Comparison of ENCODE assay signal across 9 cellular contexts in genomic region chr6:107418118-107418517, GRCh38. TPM values are rescaled to one million over a fixed set of nuclear protein-coding genes. Genes with fewer than 3 reads are reported as not detected.
DNase-seq lines count a peak whose midpoint lies in the region; ATAC-seq and TF ChIP-seq lines count a peak whose summit lies in the region.
"Had no signal": no experiment of that assay in that cellular context is flagged by ENCODE, and none has a peak within 500 bp of the region (broad histone marks: within the 10 kb centered on the region; RNA-seq: fewer than 3 reads in every experiment).

No MANE protein-coding gene starts in this region.

- intact Hi-C loops in IMR-90 (cut with micrococcal nuclease) (no loop called here), left colon (cut with DNase I, micrococcal nuclease) (no loop called here)

- no peak overlapping the region for H2AK5ac ChIP-seq in IMR-90 (ENCODE audit: low read depth, low read length)

- H3K4ac ChIP-seq in IMR-90 (ENCODE audit: low read depth, low read length): no peak overlapping the region

- peaks cover 2% of the 10 kb centered on the region for H3K4me1 ChIP-seq in IMR-90 (ENCODE audit: control insufficient read depth, insufficient read depth, low read length)

- no peaks in the 10 kb centered on the region for H3K9me3 ChIP-seq in IMR-90 (ENCODE audit: control insufficient read depth, insufficient read depth, low read length)
- H3K9me3 ChIP-seq: thoracic aorta had no signal

- dilution Hi-C loops in IMR-90 (cut with HindIII; ENCODE audit: low sequenced_read_pairs, unreplicated experiment): no loop called here

- BruUV-seq in IMR-90 (replicated peaks; lab: Mats Ljungman, UMichigan): no TSS peak

- no peak overlapping the region for H3K18ac ChIP-seq in IMR-90 (ENCODE audit: low read depth, low read length)

- H3K14ac ChIP-seq in IMR-90 (replicated peaks; ENCODE audit: low read depth, low read length): no peak overlapping the region

- in situ Hi-C loops in IMR-90 (cut with MboI; ENCODE audit: low sequenced_read_pairs): no loop called here

- no peak overlapping the region for H3K27ac ChIP-seq in IMR-90 (ENCODE audit: insufficient read depth, low read length)
- H3K27ac ChIP-seq: thoracic aorta had no signal

- POLR2A ChIA-PET in IMR-90 (lab: Charles Lee; ENCODE audit: unreplicated experiment): no interaction called here

- H3K27me3 ChIP-seq in IMR-90 (ENCODE audit: control insufficient read depth, insufficient read depth, low read length): no peaks in the 10 kb centered on the region

- peak; percentile 23 for DNase-seq in GF-D8 (lab: John Stamatoyannopoulos, UW)
- DNase-seq in IMR-90: peak; percentile 10
- DNase-seq in left colon: no peak
- no peak for DNase-seq in activated CD4-positive, alpha-beta T cell treated with anti-CD3 and anti-CD28 coated beads, Interleukin-2, amount 50 U/mL, for 1 hour
- DNase-seq in inferior parietal cortex (ENCODE audit: extremely low spot score): no peak
- DNase-seq in NCI-H1417 treated with DMSO at 0.1 percent for 48 hours (lab: John Stamatoyannopoulos, UW): no peak
- no peak for DNase-seq in NOMO-1 (lab: John Stamatoyannopoulos, UW; ENCODE audit: unreplicated experiment in 2 of 2)

- H4K8ac ChIP-seq in IMR-90 (ENCODE audit: low read depth in 2 of 2, low read length in 2 of 2): no peak overlapping the region

- no peak overlapping the region for H3K4me3 ChIP-seq in IMR-90 (ENCODE audit: insufficient read depth, low read depth, low read length)
- H3K4me3 ChIP-seq in WI38 (ENCODE audit: low read depth, low read length): no peak overlapping the region
- H3K4me3 ChIP-seq: thoracic aorta had no signal

- H3K56ac ChIP-seq in IMR-90 (ENCODE audit: extremely low read depth, insufficient read depth, low read length): no peak overlapping the region

- H2AFZ ChIP-seq in IMR-90 (replicated peaks; ENCODE audit: low read length, poor library complexity): no peak overlapping the region

- no peak overlapping the region for H3K9ac ChIP-seq in IMR-90 (ENCODE audit: low read depth, low read length)

- H3K4me2 ChIP-seq in IMR-90 (ENCODE audit: low read depth, low read length): no peak overlapping the region

- H2BK120ac ChIP-seq in IMR-90 (ENCODE audit: low read depth, low read length): no peak overlapping the region

- peaks cover 5% of the 10 kb centered on the region; the same call in 1 of the 2 replicates for H3K9me1 ChIP-seq in IMR-90 (ENCODE audit: insufficient read depth, low read length)

- no CpG with 5 or more reads among the region's 1 CpG for WGBS in IMR-90 (ENCODE audit: extremely low coverage in 2 of 2, insufficient read length in 1 of 2), 2 experiments

- no peak overlapping the region for H2BK15ac ChIP-seq in IMR-90 (ENCODE audit: low read depth, low read length)

- no peaks in the 10 kb centered on the region for H4K20me1 ChIP-seq in IMR-90 (ENCODE audit: insufficient read depth, low read length)

- peak; percentile 27; the same call in 1 of the 2 replicates for TF ChIP-seq RAD21 in IMR-90 (IDR thresholded peaks at IDR 0.05; ENCODE audit: low read length)

- peaks cover 9% of the 10 kb centered on the region in 2 experiments for H3K79me1 ChIP-seq in IMR-90 (ENCODE audit: low read depth in 1 of 2, low read length in 2 of 2)

- no peak for TF ChIP-seq POLR2A in IMR-90 (IDR thresholded peaks at IDR 0.05; ENCODE audit: low read depth, low read length)

- no peak overlapping the region for H4K91ac ChIP-seq in IMR-90 (ENCODE audit: insufficient read depth, low read depth, low read length)

- H2BK20ac ChIP-seq in IMR-90 (ENCODE audit: low read depth, low read length): no peak overlapping the region

- peak; percentile 49; the same call in 1 of the 2 replicates for ATAC-seq in IMR-90 (ENCODE audit: low read depth)
- peak; percentile 71 for ATAC-seq in left colon

- no peaks in the 10 kb centered on the region for H3K36me3 ChIP-seq in IMR-90 (ENCODE audit: control insufficient read depth, insufficient read depth, low read length)
- H3K36me3 ChIP-seq: thoracic aorta had no signal

- no peak overlapping the region for H3K23ac ChIP-seq in IMR-90 (ENCODE audit: low read depth, low read length)

- H2AK9ac ChIP-seq in IMR-90 (replicated peaks; ENCODE audit: low read depth, low read length, poor library complexity): no peak overlapping the region

- no peak overlapping the region for H4K5ac ChIP-seq in IMR-90 (ENCODE audit: low read depth, low read length)

- CTCF ChIA-PET in IMR-90 (lab: Yijun Ruan, JAX): no interaction called here

- TF ChIP-seq CTCF in IMR-90 (conservative IDR thresholded peaks at IDR 0.05; ENCODE audit: low read depth, low read length): peak; percentile 20; the same call in 1 of the 2 replicates
- peak; percentile 61 for TF ChIP-seq CTCF in WI38 (IDR thresholded peaks at IDR 0.05; ENCODE audit: low read depth, low read length)

- H2BK5ac ChIP-seq in IMR-90 (ENCODE audit: low read depth, low read length, poor library complexity, severe bottlenecking): no peak overlapping the region

TF ChIP-seq in IMR-90, 13 proteins besides CTCF, POLR2A, EP300 and RAD21:
- no peak for TF ChIP-seq MXI1 (IDR thresholded peaks at IDR 0.05; ENCODE audit: borderline replicate concordance, low read depth, low read length)
- no peak for TF ChIP-seq USF2 (IDR thresholded peaks at IDR 0.05; ENCODE audit: low read depth, low read length)
- TF ChIP-seq FOS (IDR thresholded peaks at IDR 0.05; ENCODE audit: low read depth, low read length): no peak
- TF ChIP-seq BHLHE40 (IDR thresholded peaks at IDR 0.05; ENCODE audit: low read depth, low read length): no peak
- TF ChIP-seq MAFK (IDR thresholded peaks at IDR 0.05; ENCODE audit: low read depth, low read length): no peak

RNA-seq across cellular contexts. Expression of gene PDSS2, which starts 41.2 kb away (rescaled TPM):
- total RNA-seq in IMR-90 (2012; rRNA removed): 8.6 and 8.9 TPM in 2 replicates
- 9.2 and 10.1 TPM in 2 replicates for polyA plus RNA-seq in IMR-90 (2012; rRNA removed)
- 6.2 and 8.7 TPM in 2 replicates for polyA plus RNA-seq in IMR-90 (2012; cell fraction: cytosol; rRNA removed)
- polyA plus RNA-seq in IMR-90 (2012; cell fraction: nucleus; rRNA removed; ENCODE audit: low replicate concordance): 4.5 and 4.9 TPM in 2 replicates
- total RNA-seq in left colon: 10 to 100 TPM; 22.5 to 29.4 TPM

Comparison
In these comparisons a context has a peak if more than half of its experiments do, and no peak if none do; other contexts are left out.
1. DNase-seq: peak in GF-D8 (single experiment) and IMR-90 (single experiment); none in left colon (0 of 2), activated CD4-positive, alpha-beta T cell treated with anti-CD3 and anti-CD28 coated beads, Interleukin-2, amount 50 U/mL, for 1 hour (single experiment), inferior parietal cortex (single experiment), NCI-H1417 treated with DMSO at 0.1 percent for 48 hours (single experiment) and NOMO-1 (0 of 2).